9 cellular contexts compared by ENCODE assay signal in the genomic region with DNA sequence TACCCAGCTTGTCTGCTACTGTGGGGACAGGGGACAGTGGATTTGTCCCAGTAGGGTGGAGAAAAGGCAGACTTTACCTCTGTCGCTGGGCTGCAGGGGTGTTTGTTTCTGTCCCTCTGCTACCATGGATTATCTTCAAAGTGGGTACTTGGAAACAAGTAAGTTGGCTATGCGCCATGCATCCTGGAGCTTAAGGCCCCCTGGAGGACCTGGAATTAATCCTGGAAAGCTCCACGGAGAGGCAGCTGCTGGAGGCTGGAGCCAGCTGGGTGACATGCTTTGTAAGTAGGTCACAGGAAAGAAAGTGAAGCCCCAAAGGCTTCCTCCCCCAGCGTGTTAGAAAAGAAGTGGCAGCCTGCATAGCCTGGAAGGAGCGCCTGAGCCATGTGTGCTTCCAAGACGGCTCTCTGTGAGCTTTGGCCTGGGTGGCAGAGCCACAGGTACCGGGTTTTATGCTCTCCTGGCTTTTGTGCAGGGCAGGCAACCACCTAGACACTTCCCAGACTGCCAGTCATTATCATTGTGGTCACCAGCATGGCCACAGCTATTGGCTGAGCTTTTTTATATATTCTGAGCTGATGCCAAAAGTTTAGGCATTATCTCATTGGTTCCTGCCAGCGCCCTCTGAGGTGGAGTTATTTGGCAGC. TPM values are rescaled to one million over a fixed set of nuclear protein-coding genes. Genes with fewer than 3 reads are reported as not detected.
DNase-seq lines count a peak whose midpoint lies in the region; ATAC-seq and TF ChIP-seq lines count a peak whose summit lies in the region.
"Had no signal": no experiment of that assay in that cellular context is flagged by ENCODE, and none has a peak within 500 bp of the region (broad histone marks: within the 10 kb centered on the region; RNA-seq: fewer than 3 reads in every experiment).

No MANE protein-coding gene starts in this region.

- no peaks in the 10 kb centered on the region for H4K20me1 ChIP-seq in BLaER1

- H3K4me3 ChIP-seq in BLaER1 = no peak overlapping the region
- no peak overlapping the region for H3K4me3 ChIP-seq in lower lobe of right lung

- no peak for TF ChIP-seq CTCF in lower lobe of right lung (IDR thresholded peaks at IDR 0.05)

- intact Hi-C loops in lower lobe of right lung (cut with DNase I) = no loop called here

- ATAC-seq in lower lobe of right lung (peak; percentile 42 to 53), HG02759 (IDR thresholded peaks at IDR 0.05; ENCODE audit: unreplicated experiment) (no peak), GM19397 (IDR thresholded peaks at IDR 0.05; ENCODE audit: unreplicated experiment) (no peak)

- peak overlapping the region; percentile 80 for H3K4me2 ChIP-seq in BLaER1

- H3K27ac ChIP-seq in BLaER1 = peak overlapping the region; percentile 46; the same call in 1 of the 2 replicates
- peak overlapping the region; percentile 83 for H3K27ac ChIP-seq in caudate nucleus (ENCODE audit: low read depth, low read length)
- H3K27ac ChIP-seq in lower lobe of right lung = no peak overlapping the region
- H3K27ac ChIP-seq: parathyroid adenoma had no signal

- H3K4me1 ChIP-seq in BLaER1 (peaks cover 25% of the 10 kb centered on the region), lower lobe of right lung (peaks cover 27% of the 10 kb centered on the region)
- H3K4me1 ChIP-seq: parathyroid adenoma had no signal

- no peaks in the 10 kb centered on the region for H3K36me3 ChIP-seq in BLaER1
- H3K36me3 ChIP-seq in lower lobe of right lung = no peaks in the 10 kb centered on the region

- H3K27me3 ChIP-seq in BLaER1 (no peaks in the 10 kb centered on the region), lower lobe of right lung (ENCODE audit: low read depth) (no peaks in the 10 kb centered on the region)

- H3K9ac ChIP-seq in BLaER1 = peak overlapping the region; percentile 25; the same call in 1 of the 2 replicates
- H3K9ac ChIP-seq: parathyroid adenoma had no signal

- H3K9me3 ChIP-seq in BLaER1 (no peaks in the 10 kb centered on the region), lower lobe of right lung (no peaks in the 10 kb centered on the region)

- DNase-seq in NCI-H2029 treated with DMSO at 0.1 percent for 48 hours (lab: John Stamatoyannopoulos, UW) (peak; percentile 53), caudate nucleus (lab: John Stamatoyannopoulos, UW) (peak in 41 of 61 donors; percentile 4 to 86 (median 42)), lower lobe of right lung (no peak), cerebellar cortex (ENCODE audit: low spot score) (no peak), OCI-M2 (lab: John Stamatoyannopoulos, UW; ENCODE audit: unreplicated experiment) (no peak)

RNA-seq across cellular contexts. Expression of a gene that starts 9.5 kb away (rescaled TPM):
- 6.1 TPM for total RNA-seq in lower lobe of right lung

RNA-seq across cellular contexts. Expression of a gene that starts 47.6 kb away (rescaled TPM):
- total RNA-seq in lower lobe of right lung = 108 TPM

Comparison
In these comparisons a context has a peak if more than half of its experiments do, and no peak if none do; other contexts are left out.
1. DNase-seq: peak in NCI-H2029 treated with DMSO at 0.1 percent for 48 hours (single experiment) and caudate nucleus (41 of 61); none in lower lobe of right lung (single experiment), cerebellar cortex (single experiment) and OCI-M2 (single experiment).
2. ATAC-seq: peak in lower lobe of right lung (2 of 2); none in HG02759 (single experiment) and GM19397 (single experiment).